ENCODE assay signal across 1 cellular context in the genomic region with DNA sequence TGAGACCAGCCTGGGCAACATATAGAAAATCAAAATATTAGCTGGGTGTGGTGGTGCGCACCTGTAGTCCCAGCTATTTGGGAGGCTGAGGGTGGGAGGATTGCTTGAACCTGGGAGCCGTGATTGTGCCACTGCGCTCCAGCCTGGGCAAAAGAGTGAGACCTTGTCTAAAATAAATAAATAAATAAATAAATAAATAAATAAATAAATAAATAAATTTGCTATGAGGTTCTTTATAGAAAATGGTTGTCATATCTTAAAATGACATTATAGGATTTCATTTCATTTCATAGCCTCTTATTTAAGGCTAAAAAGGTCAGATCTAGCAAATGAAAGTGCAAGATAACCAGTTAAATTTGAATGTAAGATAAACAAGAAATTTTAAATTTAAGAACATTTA.
TF ChIP-seq lines count a peak whose summit lies in the region.

No MANE protein-coding gene starts in this region.

TF ChIP-seq in HEK293, 187 proteins besides CTCF, POLR2A, EP300 and RAD21 (continued from another document):
- TF ChIP-seq, protein P1, sequence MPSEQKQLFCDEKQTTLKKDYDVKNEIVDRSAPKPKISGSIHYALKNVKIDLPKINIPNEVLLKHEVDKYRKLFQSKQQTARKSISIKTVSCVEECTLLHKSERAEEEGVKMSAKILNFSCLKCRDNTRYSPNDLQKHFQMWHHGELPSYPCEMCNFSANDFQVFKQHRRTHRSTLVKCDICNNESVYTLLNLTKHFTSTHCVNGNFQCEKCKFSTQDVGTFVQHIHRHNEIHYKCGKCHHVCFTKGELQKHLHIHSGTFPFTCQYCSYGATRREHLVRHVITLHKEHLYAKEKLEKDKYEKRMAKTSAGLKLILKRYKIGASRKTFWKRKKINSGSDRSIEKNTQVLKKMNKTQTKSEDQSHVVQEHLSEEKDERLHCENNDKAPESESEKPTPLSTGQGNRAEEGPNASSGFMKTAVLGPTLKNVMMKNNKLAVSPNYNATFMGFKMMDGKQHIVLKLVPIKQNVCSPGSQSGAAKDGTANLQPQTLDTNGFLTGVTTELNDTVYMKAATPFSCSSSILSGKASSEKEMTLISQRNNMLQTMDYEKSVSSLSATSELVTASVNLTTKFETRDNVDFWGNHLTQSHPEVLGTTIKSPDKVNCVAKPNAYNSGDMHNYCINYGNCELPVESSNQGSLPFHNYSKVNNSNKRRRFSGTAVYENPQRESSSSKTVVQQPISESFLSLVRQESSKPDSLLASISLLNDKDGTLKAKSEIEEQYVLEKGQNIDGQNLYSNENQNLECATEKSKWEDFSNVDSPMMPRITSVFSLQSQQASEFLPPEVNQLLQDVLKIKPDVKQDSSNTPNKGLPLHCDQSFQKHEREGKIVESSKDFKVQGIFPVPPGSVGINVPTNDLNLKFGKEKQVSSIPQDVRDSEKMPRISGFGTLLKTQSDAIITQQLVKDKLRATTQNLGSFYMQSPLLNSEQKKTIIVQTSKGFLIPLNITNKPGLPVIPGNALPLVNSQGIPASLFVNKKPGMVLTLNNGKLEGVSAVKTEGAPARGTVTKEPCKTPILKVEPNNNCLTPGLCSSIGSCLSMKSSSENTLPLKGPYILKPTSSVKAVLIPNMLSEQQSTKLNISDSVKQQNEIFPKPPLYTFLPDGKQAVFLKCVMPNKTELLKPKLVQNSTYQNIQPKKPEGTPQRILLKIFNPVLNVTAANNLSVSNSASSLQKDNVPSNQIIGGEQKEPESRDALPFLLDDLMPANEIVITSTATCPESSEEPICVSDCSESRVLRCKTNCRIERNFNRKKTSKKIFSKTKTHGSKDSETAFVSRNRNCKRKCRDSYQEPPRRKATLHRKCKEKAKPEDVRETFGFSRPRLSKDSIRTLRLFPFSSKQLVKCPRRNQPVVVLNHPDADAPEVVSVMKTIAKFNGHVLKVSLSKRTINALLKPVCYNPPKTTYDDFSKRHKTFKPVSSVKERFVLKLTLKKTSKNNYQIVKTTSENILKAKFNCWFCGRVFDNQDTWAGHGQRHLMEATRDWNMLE (tag by site-specific recombination; conservative IDR thresholded peaks at IDR 0.05; ENCODE audit: low read depth) = peak; percentile 78
- 0 out of 2 replicates have a peak, but pooled peaks have one; percentile 45 for TF ChIP-seq ZNF558 (tag by site-specific recombination; IDR thresholded peaks at IDR 0.05)
- no peak for TF ChIP-seq BCL11A (tag by site-specific recombination; IDR thresholded peaks at IDR 0.05; ENCODE audit: low read depth)
- TF ChIP-seq, protein P2, sequence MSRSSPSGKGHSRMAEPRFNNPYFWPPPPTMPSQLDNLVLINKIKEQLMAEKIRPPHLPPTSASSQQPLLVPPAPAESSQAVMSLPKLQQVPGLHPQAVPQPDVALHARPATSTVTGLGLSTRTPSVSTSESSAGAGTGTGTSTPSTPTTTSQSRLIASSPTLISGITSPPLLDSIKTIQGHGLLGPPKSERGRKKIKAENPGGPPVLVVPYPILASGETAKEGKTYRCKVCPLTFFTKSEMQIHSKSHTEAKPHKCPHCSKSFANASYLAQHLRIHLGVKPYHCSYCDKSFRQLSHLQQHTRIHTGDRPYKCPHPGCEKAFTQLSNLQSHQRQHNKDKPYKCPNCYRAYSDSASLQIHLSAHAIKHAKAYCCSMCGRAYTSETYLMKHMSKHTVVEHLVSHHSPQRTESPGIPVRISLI (tag by site-specific recombination; IDR thresholded peaks at IDR 0.05) = no peak
- TF ChIP-seq ZNF404 (tag by site-specific recombination; IDR thresholded peaks at IDR 0.05) = 0 out of 2 replicates have a peak, but pooled peaks have one; percentile 42
- peak; percentile 55 for TF ChIP-seq ZBTB8A (tag by site-specific recombination; IDR thresholded peaks at IDR 0.05)
- TF ChIP-seq EGR2 (tag by site-specific recombination; IDR thresholded peaks at IDR 0.05; ENCODE audit: low read depth) = no peak
- TF ChIP-seq ZNF266 (tag by site-specific recombination; IDR thresholded peaks at IDR 0.05; ENCODE audit: low read depth) = peak; percentile 59; the same call in 1 of the 2 replicates
- TF ChIP-seq ZNF10 (tag by site-specific recombination; IDR thresholded peaks at IDR 0.05) = no peak
- TF ChIP-seq ZNF560 (tag by site-specific recombination; IDR thresholded peaks at IDR 0.05; ENCODE audit: borderline replicate concordance) = 0 out of 2 replicates have a peak, but pooled peaks have one; percentile 33
- peak; percentile 81 for TF ChIP-seq ZNF426 (tag by site-specific recombination; IDR thresholded peaks at IDR 0.05)
- TF ChIP-seq ZNF549 (tag by site-specific recombination; IDR thresholded peaks at IDR 0.05) = no peak
- TF ChIP-seq ZXDB (tag by site-specific recombination; IDR thresholded peaks at IDR 0.05) = peak; percentile 60; the same call in 1 of the 2 replicates
- TF ChIP-seq ZNF19 (tag by site-specific recombination; IDR thresholded peaks at IDR 0.05; ENCODE audit: low read depth) = 0 out of 2 replicates have a peak, but pooled peaks have one; percentile 23
- no peak for TF ChIP-seq ZNF221 (tag by site-specific recombination; IDR thresholded peaks at IDR 0.05; ENCODE audit: borderline replicate concordance)
- no peak for TF ChIP-seq ZSCAN30 (tag by site-specific recombination; IDR thresholded peaks at IDR 0.05)
- TF ChIP-seq ZNF433 (tag by site-specific recombination; IDR thresholded peaks at IDR 0.05; ENCODE audit: low read depth) = 0 out of 2 replicates have a peak, but pooled peaks have one; percentile 22
- TF ChIP-seq SP2 (tag by site-specific recombination; IDR thresholded peaks at IDR 0.05) = no peak
- no peak for TF ChIP-seq YY2 (tag by site-specific recombination; IDR thresholded peaks at IDR 0.05)
